38 cellular contexts compared by ENCODE assay signal in the genomic region with DNA sequence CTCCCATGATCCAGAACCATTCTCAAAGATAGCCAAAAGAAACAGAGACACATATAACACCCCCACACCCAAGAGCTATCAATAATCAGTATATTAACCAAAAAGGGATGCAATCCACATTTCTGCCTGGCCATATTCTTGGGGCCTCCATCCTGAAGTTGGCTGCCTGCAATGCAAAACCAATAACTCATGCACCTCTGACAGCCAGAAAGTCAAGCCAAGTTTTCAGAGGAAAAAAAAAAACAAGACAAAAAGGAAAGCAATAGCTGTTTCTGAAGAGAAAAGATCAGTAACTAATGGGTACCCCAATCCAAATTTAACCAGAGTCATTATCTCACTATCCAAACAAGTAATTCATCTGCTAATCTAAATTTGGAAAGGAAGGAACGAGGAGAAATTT. TPM values are rescaled to one million over a fixed set of nuclear protein-coding genes. Genes with fewer than 3 reads are reported as not detected.
"Had no signal": no experiment of that assay in that cellular context is flagged by ENCODE, and none has a peak within 500 bp of the region (broad histone marks: within the 10 kb centered on the region; RNA-seq: fewer than 3 reads in every experiment).

No MANE protein-coding gene starts in this region.

- H3K27me3 Mint-ChIP-seq: activated naive CD4-positive, alpha-beta T cell treated with anti-CD3 and anti-CD28 coated beads, Interleukin-2, amount 50 U/mL, for 24 hours; activated naive CD8-positive, alpha-beta T cell had no signal

- H3K4me3 ChIP-seq: adrenal gland, ascending aorta, body of pancreas, breast epithelium, cardiac muscle cell had no signal

- H3K4me1 Mint-ChIP-seq: activated naive CD4-positive, alpha-beta T cell treated with anti-CD3 and anti-CD28 coated beads, Interleukin-2, amount 10 ng/mL, durations not matched to agents 7 days and 5 days; activated naive CD4-positive, alpha-beta T cell treated with anti-CD3 and anti-CD28 coated beads, Interleukin-2, amount 50 U/mL, for 24 hours; activated naive CD8-positive, alpha-beta T cell treated with anti-CD3 and anti-CD28 coated beads, Interleukin-2, amount 50 U/mL, for 24 hours; activated T-helper 17 cell treated with anti-CD3 and anti-CD28 coated beads, Interleukin-2, amount 50 U/mL, for 72 hours; brain; central memory CD8-positive, alpha-beta T cell had no signal

- H3K36me3 Mint-ChIP-seq: activated naive CD4-positive, alpha-beta T cell treated with anti-CD3 and anti-CD28 coated beads, Interleukin-2, amount 10 ng/mL, durations not matched to agents 7 days and 5 days; activated naive CD4-positive, alpha-beta T cell treated with anti-CD3 and anti-CD28 coated beads, Interleukin-2, amount 50 U/mL, for 24 hours; activated naive CD4-positive, alpha-beta T cell treated with anti-CD3 and anti-CD28 coated beads, Interleukin-2, amount 50 U/mL, for 72 hours; activated naive CD8-positive, alpha-beta T cell treated with anti-CD3 and anti-CD28 coated beads for 36 hours; activated naive CD8-positive, alpha-beta T cell treated with anti-CD3 and anti-CD28 coated beads, Interleukin-2, amount 10 ng/mL, durations not matched to agents 7 days and 5 days; brain had no signal

- DNase-seq: activated effector memory CD4-positive, alpha-beta T cell treated with anti-CD3 and anti-CD28 coated beads, Interleukin-2, amount 50 U/mL, for 16 hours; activated effector memory CD4-positive, alpha-beta T cell treated with Interleukin-2 at 50 U/mL for 16 hours; activated gamma-delta T cell; activated gamma-delta T cell treated with Interleukin-2 at 50 U/mL for 16 hours; activated naive CD4-positive, alpha-beta T cell; activated naive CD4-positive, alpha-beta T cell treated with anti-CD3 and anti-CD28 coated beads for 36 hours; activated naive CD4-positive, alpha-beta T cell treated with anti-CD3 and anti-CD28 coated beads, Interleukin-2, amount 10 ng/mL, durations not matched to agents 7 days and 5 days; activated naive CD4-positive, alpha-beta T cell treated with anti-CD3 and anti-CD28 coated beads, Interleukin-2, amount 50 U/mL, for 16 hours; activated naive CD4-positive, alpha-beta T cell treated with Interleukin-2 at 50 U/mL for 16 hours; activated naive CD8-positive, alpha-beta T cell treated with anti-CD3 and anti-CD28 coated beads for 36 hours; activated naive CD8-positive, alpha-beta T cell treated with anti-CD3 and anti-CD28 coated beads, Interleukin-2, amount 10 ng/mL, durations not matched to agents 7 days and 5 days; activated naive CD8-positive, alpha-beta T cell treated with anti-CD3 and anti-CD28 coated beads, Interleukin-2, amount 50 U/mL, for 24 hours; activated T-cell treated with anti-CD3 and anti-CD28 coated beads, Interleukin-2, amount 50 U/mL, for 1 hour; activated T-cell treated with anti-CD3 and anti-CD28 coated beads, Interleukin-2, amount 50 U/mL, for 24 hours; activated T-cell treated with anti-CD3 and anti-CD28 coated beads, Interleukin-2, amount 50 U/mL, for 4 hours; activated T-cell treated with anti-CD3 and anti-CD28 coated beads, Interleukin-2, amount 50 U/mL, for 48 hours; activated T-cell treated with anti-CD3 and anti-CD28 coated beads, Interleukin-2, amount 50 U/mL, for 72 hours; adrenal gland; amniotic stem cell; amygdala; anterior cingulate cortex; aorta; body of pancreas; brain microvascular endothelial cell; caudate nucleus; central memory CD4-positive, alpha-beta T cell; cerebellar nuclear complex had no signal

- H3K4me3 Mint-ChIP-seq: activated naive CD4-positive, alpha-beta T cell treated with anti-CD3 and anti-CD28 coated beads for 36 hours; activated naive CD4-positive, alpha-beta T cell treated with anti-CD3 and anti-CD28 coated beads, Interleukin-2, amount 10 ng/mL, durations not matched to agents 7 days and 5 days; activated naive CD4-positive, alpha-beta T cell treated with anti-CD3 and anti-CD28 coated beads, Interleukin-2, amount 50 U/mL, for 24 hours; activated naive CD8-positive, alpha-beta T cell; activated naive CD8-positive, alpha-beta T cell treated with anti-CD3 and anti-CD28 coated beads for 36 hours; activated naive CD8-positive, alpha-beta T cell treated with anti-CD3 and anti-CD28 coated beads, Interleukin-2, amount 10 ng/mL, durations not matched to agents 7 days and 5 days; activated naive CD8-positive, alpha-beta T cell treated with anti-CD3 and anti-CD28 coated beads, Interleukin-2, amount 50 U/mL, for 24 hours; activated T-cell treated with anti-CD3 and anti-CD28 coated beads, Interleukin-2, amount 50 U/mL, for 24 hours; activated T-cell treated with anti-CD3 and anti-CD28 coated beads, Interleukin-2, amount 50 U/mL, for 4 hours; activated T-cell treated with anti-CD3 and anti-CD28 coated beads, Interleukin-2, amount 50 U/mL, for 72 hours; activated T-helper 1 cell treated with anti-CD3 and anti-CD28 coated beads, Interleukin-12 subunit alpha, Interleukin-12 subunit beta, Interleukin-2, Interleukin-4 antibody, amounts not matched to agents 30 ng/mL and 10 ng/mL and 1 ng/mL, durations not matched to agents 14 hours and 24 hours and 36 hours; activated T-helper 17 cell treated with anti-CD3 and anti-CD28 coated beads, Interleukin-2, amount 50 U/mL, for 72 hours; brain; central memory CD8-positive, alpha-beta T cell had no signal

- H3K27ac Mint-ChIP-seq: activated naive CD4-positive, alpha-beta T cell treated with anti-CD3 and anti-CD28 coated beads for 36 hours; activated naive CD4-positive, alpha-beta T cell treated with anti-CD3 and anti-CD28 coated beads, Interleukin-2, amount 10 ng/mL, durations not matched to agents 7 days and 5 days; activated naive CD4-positive, alpha-beta T cell treated with anti-CD3 and anti-CD28 coated beads, Interleukin-2, amount 50 U/mL, for 72 hours; activated naive CD8-positive, alpha-beta T cell; activated naive CD8-positive, alpha-beta T cell treated with anti-CD3 and anti-CD28 coated beads for 36 hours; activated naive CD8-positive, alpha-beta T cell treated with anti-CD3 and anti-CD28 coated beads, Interleukin-2, amount 10 ng/mL, durations not matched to agents 7 days and 5 days; activated naive CD8-positive, alpha-beta T cell treated with anti-CD3 and anti-CD28 coated beads, Interleukin-2, amount 50 U/mL, for 24 hours; activated T-cell treated with anti-CD3 and anti-CD28 coated beads, Interleukin-2, amount 50 U/mL, for 24 hours; activated T-cell treated with anti-CD3 and anti-CD28 coated beads, Interleukin-2, amount 50 U/mL, for 72 hours; activated T-helper 1 cell treated with anti-CD3 and anti-CD28 coated beads, Interleukin-12 subunit alpha, Interleukin-12 subunit beta, Interleukin-2, Interleukin-4 antibody, amounts not matched to agents 30 ng/mL and 10 ng/mL and 1 ng/mL, durations not matched to agents 14 hours and 24 hours and 36 hours; activated T-helper 17 cell treated with anti-CD3 and anti-CD28 coated beads, Interleukin-2, amount 50 U/mL, for 72 hours; activated T-helper 2 cell treated with anti-CD3 and anti-CD28 coated beads, Interferon-gamma antibody, Interleukin-2, Interleukin-4, amounts not matched to agents 10 μg/mL and 5 μg/mL and 100 μg/mL, durations not matched to agents 14 hours and 24 hours and 36 hours; brain had no signal

- H3K9me3 Mint-ChIP-seq: activated naive CD4-positive, alpha-beta T cell treated with anti-CD3 and anti-CD28 coated beads for 36 hours; activated naive CD4-positive, alpha-beta T cell treated with anti-CD3 and anti-CD28 coated beads, Interleukin-2, amount 10 ng/mL, durations not matched to agents 7 days and 5 days; activated naive CD4-positive, alpha-beta T cell treated with anti-CD3 and anti-CD28 coated beads, Interleukin-2, amount 50 U/mL, for 24 hours; activated naive CD8-positive, alpha-beta T cell treated with anti-CD3 and anti-CD28 coated beads for 36 hours; activated naive CD8-positive, alpha-beta T cell treated with anti-CD3 and anti-CD28 coated beads, Interleukin-2, amount 50 U/mL, for 24 hours; activated T-cell treated with anti-CD3 and anti-CD28 coated beads, Interleukin-2, amount 50 U/mL, for 24 hours; activated T-cell treated with anti-CD3 and anti-CD28 coated beads, Interleukin-2, amount 50 U/mL, for 4 hours; activated T-helper 1 cell treated with anti-CD3 and anti-CD28 coated beads, Interleukin-12 subunit alpha, Interleukin-12 subunit beta, Interleukin-2, Interleukin-4 antibody, amounts not matched to agents 30 ng/mL and 10 ng/mL and 1 ng/mL, durations not matched to agents 14 hours and 24 hours and 36 hours; activated T-helper 17 cell treated with anti-CD3 and anti-CD28 coated beads, Interleukin-2, amount 50 U/mL, for 72 hours; activated T-helper 2 cell treated with anti-CD3 and anti-CD28 coated beads, Interferon-gamma antibody, Interleukin-2, Interleukin-4, amounts not matched to agents 10 μg/mL and 5 μg/mL and 100 μg/mL, durations not matched to agents 14 hours and 24 hours and 36 hours; central memory CD8-positive, alpha-beta T cell had no signal

- ATAC-seq: activated naive CD4-positive, alpha-beta T cell treated with anti-CD3 and anti-CD28 coated beads, Interleukin-2, amount 50 U/mL, for 72 hours; activated naive CD8-positive, alpha-beta T cell treated with anti-CD3 and anti-CD28 coated beads, Interleukin-2, amount 50 U/mL, for 24 hours; activated T-cell treated with anti-CD3 and anti-CD28 coated beads, Interleukin-2, amount 50 U/mL, for 4 hours; activated T-helper 17 cell treated with anti-CD3 and anti-CD28 coated beads, Interleukin-2, amount 50 U/mL, for 72 hours; body of pancreas had no signal

RNA-seq across cellular contexts. Expression of a gene that starts 7.3 kb away (rescaled TPM):
- total RNA-seq: activated T-helper 1 cell treated with anti-CD3 and anti-CD28 coated beads, Interleukin-12 subunit alpha, Interleukin-12 subunit beta, Interleukin-2, Interleukin-4 antibody, amounts not matched to agents 30 ng/mL and 10 ng/mL and 1 ng/mL, durations not matched to agents 14 hours and 24 hours and 36 hours; activated T-helper 2 cell treated with anti-CD3 and anti-CD28 coated beads, Interferon-gamma antibody, Interleukin-2, Interleukin-4, amounts not matched to agents 10 μg/mL and 5 μg/mL and 100 μg/mL, durations not matched to agents 14 hours and 24 hours and 36 hours had no signal
